1 cellular context compared by ENCODE assay signal in the genomic region with DNA sequence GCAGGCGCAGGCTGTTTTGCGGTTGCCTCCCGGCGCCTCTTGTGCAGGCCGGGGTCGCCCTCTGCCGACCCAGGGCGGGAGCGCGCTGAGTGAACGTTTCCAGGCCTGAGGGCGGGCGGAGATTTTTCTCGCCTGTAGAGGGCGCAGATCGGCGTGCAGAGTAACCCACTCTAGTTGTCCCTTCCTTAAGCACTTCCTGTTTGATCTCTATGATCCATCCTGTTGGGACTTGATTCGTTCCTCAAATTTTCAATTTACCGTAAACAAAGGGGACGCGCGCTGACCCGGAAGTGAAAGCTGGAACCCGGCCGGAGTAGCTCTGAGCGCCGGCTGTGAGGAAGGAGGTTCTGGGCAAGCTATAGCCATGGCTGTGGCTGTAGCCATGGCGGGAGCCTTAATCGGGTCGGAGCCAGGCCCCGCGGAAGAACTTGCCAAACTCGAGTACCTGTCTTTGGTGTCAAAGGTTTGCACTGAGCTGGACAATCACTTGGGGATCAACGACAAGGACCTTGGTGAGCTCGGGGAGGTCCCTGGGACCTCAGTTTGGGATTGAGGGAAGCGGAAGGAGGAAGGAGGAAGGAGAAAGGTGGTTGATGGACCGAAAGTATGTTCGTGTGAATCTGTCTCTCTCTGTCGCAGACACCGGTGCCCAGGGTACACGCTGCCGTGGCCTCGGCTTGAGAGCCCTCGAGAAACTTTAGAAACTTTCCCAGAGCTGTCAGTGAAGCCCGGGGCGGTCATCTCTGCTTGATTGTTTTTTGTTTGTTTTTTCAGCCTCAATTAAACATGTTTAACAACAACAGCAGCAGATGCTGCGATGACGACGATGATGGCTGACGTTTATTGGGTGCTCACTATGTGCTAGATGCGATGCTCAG.
TF ChIP-seq lines count a peak whose summit lies in the region.

DHX8 (plus strand) TSS at position 302 of the 878 bp plus-strand sequence; CDS start at position 365, 63 bp downstream.

TF ChIP-seq in HEK293, 187 proteins besides CTCF, POLR2A, EP300 and RAD21 (continued from another document and continues in another):
- TF ChIP-seq, protein P1, sequence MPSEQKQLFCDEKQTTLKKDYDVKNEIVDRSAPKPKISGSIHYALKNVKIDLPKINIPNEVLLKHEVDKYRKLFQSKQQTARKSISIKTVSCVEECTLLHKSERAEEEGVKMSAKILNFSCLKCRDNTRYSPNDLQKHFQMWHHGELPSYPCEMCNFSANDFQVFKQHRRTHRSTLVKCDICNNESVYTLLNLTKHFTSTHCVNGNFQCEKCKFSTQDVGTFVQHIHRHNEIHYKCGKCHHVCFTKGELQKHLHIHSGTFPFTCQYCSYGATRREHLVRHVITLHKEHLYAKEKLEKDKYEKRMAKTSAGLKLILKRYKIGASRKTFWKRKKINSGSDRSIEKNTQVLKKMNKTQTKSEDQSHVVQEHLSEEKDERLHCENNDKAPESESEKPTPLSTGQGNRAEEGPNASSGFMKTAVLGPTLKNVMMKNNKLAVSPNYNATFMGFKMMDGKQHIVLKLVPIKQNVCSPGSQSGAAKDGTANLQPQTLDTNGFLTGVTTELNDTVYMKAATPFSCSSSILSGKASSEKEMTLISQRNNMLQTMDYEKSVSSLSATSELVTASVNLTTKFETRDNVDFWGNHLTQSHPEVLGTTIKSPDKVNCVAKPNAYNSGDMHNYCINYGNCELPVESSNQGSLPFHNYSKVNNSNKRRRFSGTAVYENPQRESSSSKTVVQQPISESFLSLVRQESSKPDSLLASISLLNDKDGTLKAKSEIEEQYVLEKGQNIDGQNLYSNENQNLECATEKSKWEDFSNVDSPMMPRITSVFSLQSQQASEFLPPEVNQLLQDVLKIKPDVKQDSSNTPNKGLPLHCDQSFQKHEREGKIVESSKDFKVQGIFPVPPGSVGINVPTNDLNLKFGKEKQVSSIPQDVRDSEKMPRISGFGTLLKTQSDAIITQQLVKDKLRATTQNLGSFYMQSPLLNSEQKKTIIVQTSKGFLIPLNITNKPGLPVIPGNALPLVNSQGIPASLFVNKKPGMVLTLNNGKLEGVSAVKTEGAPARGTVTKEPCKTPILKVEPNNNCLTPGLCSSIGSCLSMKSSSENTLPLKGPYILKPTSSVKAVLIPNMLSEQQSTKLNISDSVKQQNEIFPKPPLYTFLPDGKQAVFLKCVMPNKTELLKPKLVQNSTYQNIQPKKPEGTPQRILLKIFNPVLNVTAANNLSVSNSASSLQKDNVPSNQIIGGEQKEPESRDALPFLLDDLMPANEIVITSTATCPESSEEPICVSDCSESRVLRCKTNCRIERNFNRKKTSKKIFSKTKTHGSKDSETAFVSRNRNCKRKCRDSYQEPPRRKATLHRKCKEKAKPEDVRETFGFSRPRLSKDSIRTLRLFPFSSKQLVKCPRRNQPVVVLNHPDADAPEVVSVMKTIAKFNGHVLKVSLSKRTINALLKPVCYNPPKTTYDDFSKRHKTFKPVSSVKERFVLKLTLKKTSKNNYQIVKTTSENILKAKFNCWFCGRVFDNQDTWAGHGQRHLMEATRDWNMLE (tag by site-specific recombination; conservative IDR thresholded peaks at IDR 0.05; ENCODE audit: low read depth) = peak; percentile 100
- TF ChIP-seq ZFP69B (tag by site-specific recombination; IDR thresholded peaks at IDR 0.05) (peak; percentile 53; the same call in 1 of the 2 replicates), KLF1 (tag by site-specific recombination; IDR thresholded peaks at IDR 0.05) (peak; percentile 49; the same call in 1 of the 2 replicates), ZNF10 (tag by site-specific recombination; IDR thresholded peaks at IDR 0.05) (no peak), ZNF16 (tag by site-specific recombination; IDR thresholded peaks at IDR 0.05; ENCODE audit: low read depth) (no peak), KLF9 (tag by site-specific recombination; IDR thresholded peaks at IDR 0.05; ENCODE audit: low read depth) (no peak), SCRT1 (tag by site-specific recombination; IDR thresholded peaks at IDR 0.05; ENCODE audit: borderline replicate concordance) (no peak), ZNF624 (tag by site-specific recombination; IDR thresholded peaks at IDR 0.05) (no peak), SP3 (tag by site-specific recombination; IDR thresholded peaks at IDR 0.05) (peak; percentile 82), PBX3 (CRISPR knock-in tag; IDR thresholded peaks at IDR 0.05) (no peak; the same call in 1 of the 2 replicates), ZNF335 (tag by site-specific recombination; conservative IDR thresholded peaks at IDR 0.05) (peak; percentile 99), ZNF600 (tag by site-specific recombination; IDR thresholded peaks at IDR 0.05) (peak; percentile 67; the same call in 1 of the 2 replicates), ZNF274 (IDR thresholded peaks at IDR 0.05; ENCODE audit: low read length) (no peak), ZNF274 (tag by site-specific recombination; IDR thresholded peaks at IDR 0.05; ENCODE audit: borderline replicate concordance) (no peak), ZNF133 (tag by site-specific recombination; IDR thresholded peaks at IDR 0.05) (no peak), SETDB1 (IDR thresholded peaks at IDR 0.05; ENCODE audit: insufficient read length, low read length) (peak; percentile 18), ZNF266 (tag by site-specific recombination; IDR thresholded peaks at IDR 0.05; ENCODE audit: low read depth) (no peak), ZNF121 (tag by site-specific recombination; IDR thresholded peaks at IDR 0.05) (no peak), ZNF175 (tag by site-specific recombination; IDR thresholded peaks at IDR 0.05) (no peak), ZNF560 (tag by site-specific recombination; IDR thresholded peaks at IDR 0.05; ENCODE audit: borderline replicate concordance) (no peak), ZNF660 (tag by site-specific recombination; IDR thresholded peaks at IDR 0.05) (peak; percentile 99), ZNF791 (tag by site-specific recombination; IDR thresholded peaks at IDR 0.05) (no peak), ZNF416 (tag by site-specific recombination; IDR thresholded peaks at IDR 0.05) (no peak), ZNF366 (tag by site-specific recombination; conservative IDR thresholded peaks at IDR 0.05) (peak; percentile 75), ZNF529 (tag by site-specific recombination; IDR thresholded peaks at IDR 0.05; ENCODE audit: insufficient replicate concordance) (no peak), SALL2 (tag by site-specific recombination; IDR thresholded peaks at IDR 0.05; ENCODE audit: borderline replicate concordance) (no peak), ZNF530 (tag by site-specific recombination; IDR thresholded peaks at IDR 0.05; ENCODE audit: low read depth) (no peak)
- TF ChIP-seq, protein P2, sequence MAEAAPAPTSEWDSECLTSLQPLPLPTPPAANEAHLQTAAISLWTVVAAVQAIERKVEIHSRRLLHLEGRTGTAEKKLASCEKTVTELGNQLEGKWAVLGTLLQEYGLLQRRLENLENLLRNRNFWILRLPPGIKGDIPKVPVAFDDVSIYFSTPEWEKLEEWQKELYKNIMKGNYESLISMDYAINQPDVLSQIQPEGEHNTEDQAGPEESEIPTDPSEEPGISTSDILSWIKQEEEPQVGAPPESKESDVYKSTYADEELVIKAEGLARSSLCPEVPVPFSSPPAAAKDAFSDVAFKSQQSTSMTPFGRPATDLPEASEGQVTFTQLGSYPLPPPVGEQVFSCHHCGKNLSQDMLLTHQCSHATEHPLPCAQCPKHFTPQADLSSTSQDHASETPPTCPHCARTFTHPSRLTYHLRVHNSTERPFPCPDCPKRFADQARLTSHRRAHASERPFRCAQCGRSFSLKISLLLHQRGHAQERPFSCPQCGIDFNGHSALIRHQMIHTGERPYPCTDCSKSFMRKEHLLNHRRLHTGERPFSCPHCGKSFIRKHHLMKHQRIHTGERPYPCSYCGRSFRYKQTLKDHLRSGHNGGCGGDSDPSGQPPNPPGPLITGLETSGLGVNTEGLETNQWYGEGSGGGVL (tag by site-specific recombination; IDR thresholded peaks at IDR 0.05) = no peak
- TF ChIP-seq, protein P3, sequence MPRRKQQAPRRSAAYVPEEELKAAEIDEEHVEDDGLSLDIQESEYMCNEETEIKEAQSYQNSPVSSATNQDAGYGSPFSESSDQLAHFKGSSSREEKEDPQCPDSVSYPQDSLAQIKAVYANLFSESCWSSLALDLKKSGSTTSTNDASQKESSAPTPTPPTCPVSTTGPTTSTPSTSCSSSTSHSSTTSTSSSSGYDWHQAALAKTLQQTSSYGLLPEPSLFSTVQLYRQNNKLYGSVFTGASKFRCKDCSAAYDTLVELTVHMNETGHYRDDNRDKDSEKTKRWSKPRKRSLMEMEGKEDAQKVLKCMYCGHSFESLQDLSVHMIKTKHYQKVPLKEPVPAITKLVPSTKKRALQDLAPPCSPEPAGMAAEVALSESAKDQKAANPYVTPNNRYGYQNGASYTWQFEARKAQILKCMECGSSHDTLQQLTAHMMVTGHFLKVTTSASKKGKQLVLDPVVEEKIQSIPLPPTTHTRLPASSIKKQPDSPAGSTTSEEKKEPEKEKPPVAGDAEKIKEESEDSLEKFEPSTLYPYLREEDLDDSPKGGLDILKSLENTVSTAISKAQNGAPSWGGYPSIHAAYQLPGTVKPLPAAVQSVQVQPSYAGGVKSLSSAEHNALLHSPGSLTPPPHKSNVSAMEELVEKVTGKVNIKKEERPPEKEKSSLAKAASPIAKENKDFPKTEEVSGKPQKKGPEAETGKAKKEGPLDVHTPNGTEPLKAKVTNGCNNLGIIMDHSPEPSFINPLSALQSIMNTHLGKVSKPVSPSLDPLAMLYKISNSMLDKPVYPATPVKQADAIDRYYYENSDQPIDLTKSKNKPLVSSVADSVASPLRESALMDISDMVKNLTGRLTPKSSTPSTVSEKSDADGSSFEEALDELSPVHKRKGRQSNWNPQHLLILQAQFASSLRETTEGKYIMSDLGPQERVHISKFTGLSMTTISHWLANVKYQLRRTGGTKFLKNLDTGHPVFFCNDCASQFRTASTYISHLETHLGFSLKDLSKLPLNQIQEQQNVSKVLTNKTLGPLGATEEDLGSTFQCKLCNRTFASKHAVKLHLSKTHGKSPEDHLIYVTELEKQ (tag by site-specific recombination; IDR thresholded peaks at IDR 0.05; ENCODE audit: borderline replicate concordance) = peak; percentile 72; the same call in 1 of the 2 replicates
- TF ChIP-seq, protein P4, sequence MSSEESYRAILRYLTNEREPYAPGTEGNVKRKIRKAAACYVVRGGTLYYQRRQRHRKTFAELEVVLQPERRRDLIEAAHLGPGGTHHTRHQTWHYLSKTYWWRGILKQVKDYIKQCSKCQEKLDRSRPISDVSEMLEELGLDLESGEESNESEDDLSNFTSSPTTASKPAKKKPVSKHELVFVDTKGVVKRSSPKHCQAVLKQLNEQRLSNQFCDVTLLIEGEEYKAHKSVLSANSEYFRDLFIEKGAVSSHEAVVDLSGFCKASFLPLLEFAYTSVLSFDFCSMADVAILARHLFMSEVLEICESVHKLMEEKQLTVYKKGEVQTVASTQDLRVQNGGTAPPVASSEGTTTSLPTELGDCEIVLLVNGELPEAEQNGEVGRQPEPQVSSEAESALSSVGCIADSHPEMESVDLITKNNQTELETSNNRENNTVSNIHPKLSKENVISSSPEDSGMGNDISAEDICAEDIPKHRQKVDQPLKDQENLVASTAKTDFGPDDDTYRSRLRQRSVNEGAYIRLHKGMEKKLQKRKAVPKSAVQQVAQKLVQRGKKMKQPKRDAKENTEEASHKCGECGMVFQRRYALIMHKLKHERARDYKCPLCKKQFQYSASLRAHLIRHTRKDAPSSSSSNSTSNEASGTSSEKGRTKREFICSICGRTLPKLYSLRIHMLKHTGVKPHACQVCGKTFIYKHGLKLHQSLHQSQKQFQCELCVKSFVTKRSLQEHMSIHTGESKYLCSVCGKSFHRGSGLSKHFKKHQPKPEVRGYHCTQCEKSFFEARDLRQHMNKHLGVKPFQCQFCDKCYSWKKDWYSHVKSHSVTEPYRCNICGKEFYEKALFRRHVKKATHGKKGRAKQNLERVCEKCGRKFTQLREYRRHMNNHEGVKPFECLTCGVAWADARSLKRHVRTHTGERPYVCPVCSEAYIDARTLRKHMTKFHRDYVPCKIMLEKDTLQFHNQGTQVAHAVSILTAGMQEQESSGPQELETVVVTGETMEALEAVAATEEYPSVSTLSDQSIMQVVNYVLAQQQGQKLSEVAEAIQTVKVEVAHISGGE (tag by site-specific recombination; conservative IDR thresholded peaks at IDR 0.05; ENCODE audit: low read depth) = peak; percentile 98
- TF ChIP-seq, protein P5, sequence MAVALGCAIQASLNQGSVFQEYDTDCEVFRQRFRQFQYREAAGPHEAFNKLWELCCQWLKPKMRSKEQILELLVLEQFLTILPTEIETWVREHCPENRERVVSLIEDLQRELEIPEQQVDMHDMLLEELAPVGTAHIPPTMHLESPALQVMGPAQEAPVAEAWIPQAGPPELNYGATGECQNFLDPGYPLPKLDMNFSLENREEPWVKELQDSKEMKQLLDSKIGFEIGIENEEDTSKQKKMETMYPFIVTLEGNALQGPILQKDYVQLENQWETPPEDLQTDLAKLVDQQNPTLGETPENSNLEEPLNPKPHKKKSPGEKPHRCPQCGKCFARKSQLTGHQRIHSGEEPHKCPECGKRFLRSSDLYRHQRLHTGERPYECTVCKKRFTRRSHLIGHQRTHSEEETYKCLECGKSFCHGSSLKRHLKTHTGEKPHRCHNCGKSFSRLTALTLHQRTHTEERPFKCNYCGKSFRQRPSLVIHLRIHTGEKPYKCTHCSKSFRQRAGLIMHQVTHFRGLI (tag by site-specific recombination; IDR thresholded peaks at IDR 0.05) = peak; percentile 39; the same call in 1 of the 2 replicates
- TF ChIP-seq, protein P6, sequence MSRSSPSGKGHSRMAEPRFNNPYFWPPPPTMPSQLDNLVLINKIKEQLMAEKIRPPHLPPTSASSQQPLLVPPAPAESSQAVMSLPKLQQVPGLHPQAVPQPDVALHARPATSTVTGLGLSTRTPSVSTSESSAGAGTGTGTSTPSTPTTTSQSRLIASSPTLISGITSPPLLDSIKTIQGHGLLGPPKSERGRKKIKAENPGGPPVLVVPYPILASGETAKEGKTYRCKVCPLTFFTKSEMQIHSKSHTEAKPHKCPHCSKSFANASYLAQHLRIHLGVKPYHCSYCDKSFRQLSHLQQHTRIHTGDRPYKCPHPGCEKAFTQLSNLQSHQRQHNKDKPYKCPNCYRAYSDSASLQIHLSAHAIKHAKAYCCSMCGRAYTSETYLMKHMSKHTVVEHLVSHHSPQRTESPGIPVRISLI (tag by site-specific recombination; IDR thresholded peaks at IDR 0.05) = no peak
- TF ChIP-seq, protein P7, sequence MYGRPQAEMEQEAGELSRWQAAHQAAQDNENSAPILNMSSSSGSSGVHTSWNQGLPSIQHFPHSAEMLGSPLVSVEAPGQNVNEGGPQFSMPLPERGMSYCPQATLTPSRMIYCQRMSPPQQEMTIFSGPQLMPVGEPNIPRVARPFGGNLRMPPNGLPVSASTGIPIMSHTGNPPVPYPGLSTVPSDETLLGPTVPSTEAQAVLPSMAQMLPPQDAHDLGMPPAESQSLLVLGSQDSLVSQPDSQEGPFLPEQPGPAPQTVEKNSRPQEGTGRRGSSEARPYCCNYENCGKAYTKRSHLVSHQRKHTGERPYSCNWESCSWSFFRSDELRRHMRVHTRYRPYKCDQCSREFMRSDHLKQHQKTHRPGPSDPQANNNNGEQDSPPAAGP (tag by site-specific recombination; IDR thresholded peaks at IDR 0.05) = peak; percentile 91
